ENCODE assay signal across 8 cellular contexts in the genomic region with DNA sequence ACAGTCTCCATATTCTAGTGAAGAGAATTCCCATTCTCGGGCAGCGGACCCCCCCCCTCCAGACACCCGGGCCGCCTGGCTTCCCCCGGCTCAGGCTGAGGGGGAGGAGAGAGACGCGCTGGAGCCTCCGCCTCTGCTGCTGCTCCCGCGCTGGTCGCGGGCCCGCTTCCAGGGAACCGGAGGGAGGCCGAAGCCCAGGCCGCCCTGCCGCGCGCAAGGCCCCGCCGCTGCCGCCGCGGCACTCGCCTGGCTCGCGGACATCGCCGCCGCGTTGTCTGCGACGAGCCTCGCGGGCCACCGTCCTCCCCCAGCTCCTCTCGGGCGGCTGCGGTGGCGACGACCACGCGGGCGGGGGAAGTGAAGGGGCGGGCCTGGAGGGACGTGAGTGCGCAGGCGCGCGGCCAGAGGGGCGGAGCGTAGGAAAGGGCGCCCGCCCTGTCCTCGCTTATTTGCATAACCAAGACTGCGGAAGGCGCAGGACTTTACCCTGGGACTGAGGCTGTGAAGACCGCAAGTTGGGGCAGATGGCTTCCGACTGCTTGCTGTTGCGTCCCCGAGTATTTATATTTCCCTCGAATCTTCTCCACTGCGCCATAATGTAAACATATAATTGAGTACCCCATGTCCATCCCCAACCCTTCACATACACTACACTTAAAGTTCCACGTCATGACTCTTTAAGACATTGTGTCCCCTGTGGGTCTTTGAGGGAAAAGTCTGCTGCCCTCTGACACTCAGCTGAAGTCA. TPM values are rescaled to one million over a fixed set of nuclear protein-coding genes. Genes with fewer than 3 reads are reported as not detected.
DNase-seq lines count a peak whose midpoint lies in the region; ATAC-seq and TF ChIP-seq lines count a peak whose summit lies in the region.

A gene with protein sequence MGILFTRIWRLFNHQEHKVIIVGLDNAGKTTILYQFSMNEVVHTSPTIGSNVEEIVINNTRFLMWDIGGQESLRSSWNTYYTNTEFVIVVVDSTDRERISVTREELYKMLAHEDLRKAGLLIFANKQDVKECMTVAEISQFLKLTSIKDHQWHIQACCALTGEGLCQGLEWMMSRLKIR (minus strand): TSS at position 279 of the 747 bp plus-strand sequence. CDS start 245 bp downstream, at position 34.

- peak within 1 kb of the TSS; percentile 80 to 94 (median 83) for H3K4me2 ChIP-seq in BLaER1 treated with 17β-estradiol and CSF1 and Interleukin-3, amounts not matched to agents 10 nM and 100 nM

- peak within 1 kb of the TSS; percentile 89 for H3K27ac Mint-ChIP-seq in dendritic cell treated with granulocyte-macrophage colony-stimulating factor and Interleukin-4, amounts not matched to agents 40 ng/mL and 50 ng/mL, for 4 days

- H3K27me3 Mint-ChIP-seq in dendritic cell treated with granulocyte-macrophage colony-stimulating factor and Interleukin-4, amounts not matched to agents 40 ng/mL and 50 ng/mL, for 4 days, result no peaks in the 10 kb centered on the region

- peaks cover 18% of the 10 kb centered on the region for H3K36me3 Mint-ChIP-seq in dendritic cell treated with granulocyte-macrophage colony-stimulating factor and Interleukin-4, amounts not matched to agents 40 ng/mL and 50 ng/mL, for 4 days (ENCODE audit: low read depth)

- ATAC-seq in GM19351 (IDR thresholded peaks at IDR 0.05; ENCODE audit: unreplicated experiment), result peak; percentile 93
- peak; percentile 93 for ATAC-seq in HG03521 (IDR thresholded peaks at IDR 0.05; ENCODE audit: unreplicated experiment)
- peak; percentile 95 for ATAC-seq in left lung

- intact Hi-C loops in dendritic cell treated with granulocyte-macrophage colony-stimulating factor and Interleukin-4, amounts not matched to agents 40 ng/mL and 50 ng/mL, for 4 days (cut with micrococcal nuclease), result loop anchor here (5.0 to 10.0 kb wide), 3 partner anchors 59 to 886 kb away; a partner anchor contains a TSS
- intact Hi-C loops in left lung (cut with DNase I), result no loop called here

- H3K4me1 Mint-ChIP-seq in dendritic cell treated with granulocyte-macrophage colony-stimulating factor and Interleukin-4, amounts not matched to agents 40 ng/mL and 50 ng/mL, for 4 days (ENCODE audit: low read depth), result peaks cover 37% of the 10 kb centered on the region

- H3K4me3 Mint-ChIP-seq in dendritic cell treated with granulocyte-macrophage colony-stimulating factor and Interleukin-4, amounts not matched to agents 40 ng/mL and 50 ng/mL, for 4 days, result peak within 1 kb of the TSS; percentile 93

- peak within 1 kb of the TSS; percentile 83 to 99 (median 96) for H3K4me3 ChIP-seq in BLaER1 treated with 17β-estradiol and CSF1 and Interleukin-3, amounts not matched to agents 10 nM and 100 nM
- H3K4me3 ChIP-seq in left lung, result peak within 1 kb of the TSS; percentile 76 to 79

- H3K36me3 ChIP-seq in BLaER1 treated with 17β-estradiol and CSF1 and Interleukin-3, amounts not matched to agents 10 nM and 100 nM, result peaks cover 0 to 27% (median 5%) of the 10 kb centered on the region in 11 experiments; a peak in 9 of 22 replicates
- H3K36me3 ChIP-seq in left lung, result no peaks in the 10 kb centered on the region

- H3K27ac ChIP-seq in BLaER1 treated with 17β-estradiol and CSF1 and Interleukin-3, amounts not matched to agents 10 nM and 100 nM, result peak within 1 kb of the TSS; percentile 86 to 99 (median 97)
- peak within 1 kb of the TSS; percentile 84 to 90 for H3K27ac ChIP-seq in left lung

- peak within 1 kb of the TSS; percentile 94 to 99 (median 98) for H3K9ac ChIP-seq in BLaER1 treated with 17β-estradiol and CSF1 and Interleukin-3, amounts not matched to agents 10 nM and 100 nM

- peaks cover 19 to 45% (median 41%) of the 10 kb centered on the region in 11 experiments; a peak in 21 of 22 replicates for H4K20me1 ChIP-seq in BLaER1 treated with 17β-estradiol and CSF1 and Interleukin-3, amounts not matched to agents 10 nM and 100 nM

- H3K27me3 ChIP-seq in BLaER1 treated with 17β-estradiol and CSF1 and Interleukin-3, amounts not matched to agents 10 nM and 100 nM, result no peaks in the 10 kb centered on the region
- no peaks in the 10 kb centered on the region for H3K27me3 ChIP-seq in left lung

- H3K9me3 Mint-ChIP-seq in dendritic cell treated with granulocyte-macrophage colony-stimulating factor and Interleukin-4, amounts not matched to agents 40 ng/mL and 50 ng/mL, for 4 days, result no peaks in the 10 kb centered on the region

- DNase-seq in NCI-H748 (lab: John Stamatoyannopoulos, UW; ENCODE audit: unreplicated experiment), result peak; percentile 94
- DNase-seq in activated CD4-positive, alpha-beta T cell treated with anti-CD3 and anti-CD28 coated beads, Interleukin-2, amount 50 U/mL, for 1 hour, result peak; percentile 93
- peak; percentile 96 to 99 for DNase-seq in left lung
- DNase-seq in stimulated activated CD4-positive, alpha-beta T cell treated with anti-CD3 and anti-CD28 coated beads, Interleukin-2, amount 100 ng/mL, for 48 hours, result peak; percentile 87 to 94

- peaks cover 18 to 44% (median 27%) of the 10 kb centered on the region in 10 experiments for H3K4me1 ChIP-seq in BLaER1 treated with 17β-estradiol and CSF1 and Interleukin-3, amounts not matched to agents 10 nM and 100 nM
- H3K4me1 ChIP-seq in left lung, result peaks cover 19 to 45% of the 10 kb centered on the region in 2 donors

- TF ChIP-seq CTCF in left lung (IDR thresholded peaks at IDR 0.05), result no peak

- no peaks in the 10 kb centered on the region for H3K9me3 ChIP-seq in BLaER1 treated with 17β-estradiol and CSF1 and Interleukin-3, amounts not matched to agents 10 nM and 100 nM (replicated peaks in 1 of 11)
- H3K9me3 ChIP-seq in left lung, result no peaks in the 10 kb centered on the region

RNA-seq across cellular contexts. Expression of the gene that starts here (rescaled TPM):
- 10 to 100 TPM; 56.9 to 58.0 TPM for total RNA-seq in left lung

Comparison
In these comparisons a context has a peak if more than half of its experiments do, and no peak if none do; other contexts are left out.
1. Peak in every context shown above with its lines: DNase-seq, ATAC-seq, H3K4me3 ChIP-seq and H3K27ac ChIP-seq.